ENCODE assay signal across 31 cellular contexts in the genomic region with DNA sequence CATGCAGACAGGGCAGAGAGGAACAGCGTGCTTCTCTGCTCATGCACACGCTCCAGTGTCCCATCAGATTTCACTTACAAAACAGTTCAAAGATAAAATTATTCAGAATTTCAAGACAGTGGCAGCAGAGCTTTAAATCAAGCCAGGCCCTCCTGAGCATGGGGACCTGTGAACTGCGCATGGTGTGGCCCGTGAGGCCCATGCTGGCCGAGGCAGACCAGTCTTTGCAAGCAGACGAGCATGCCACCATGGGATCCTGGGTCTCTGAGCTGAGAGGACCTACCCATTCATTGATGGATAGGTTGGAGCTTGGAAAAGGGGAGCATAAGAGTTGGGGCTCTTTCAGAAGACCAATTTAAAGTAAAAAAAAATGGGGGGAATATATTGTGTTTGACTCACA.
"Had no signal": no experiment of that assay in that cellular context is flagged by ENCODE, and none has a peak within 500 bp of the region (broad histone marks: within the 10 kb centered on the region; RNA-seq: fewer than 3 reads in every experiment).

No MANE protein-coding gene starts in this region.

- H3K27me3 ChIP-seq: ascending aorta, breast epithelium, cardiac muscle cell, esophagus squamous epithelium, gastroesophageal sphincter had no signal

- ATAC-seq: activated CD4-positive, alpha-beta T cell treated with anti-CD3 and anti-CD28 coated beads for 36 hours; activated CD8-positive, alpha-beta memory T cell treated with anti-CD3 and anti-CD28 coated beads, Interleukin-2, amount 10 ng/mL, durations not matched to agents 7 days and 5 days; activated CD8-positive, alpha-beta T cell treated with anti-CD3 and anti-CD28 coated beads, Interleukin-2, amount 10 ng/mL, durations not matched to agents 7 days and 5 days; activated T-cell treated with anti-CD3 and anti-CD28 coated beads, Interleukin-2, amount 50 U/mL, for 4 hours; activated T-helper 17 cell treated with anti-CD3 and anti-CD28 coated beads, Interleukin-2, amount 50 U/mL, for 72 hours; effector memory CD8-positive, alpha-beta T cell; gastroesophageal sphincter; T-helper 17 cell had no signal

- H3K9me3 ChIP-seq: ascending aorta, breast epithelium, esophagus squamous epithelium, gastroesophageal sphincter had no signal

- DNase-seq: activated CD4-positive, alpha-beta memory T cell treated with anti-CD3 and anti-CD28 coated beads for 36 hours; activated CD4-positive, alpha-beta T cell treated with anti-CD3 and anti-CD28 coated beads for 36 hours; activated CD4-positive, alpha-beta T cell treated with anti-CD3 and anti-CD28 coated beads, Interleukin-2, amount 10 ng/mL, durations not matched to agents 24 days and 14 days; activated CD4-positive, CD25-positive, alpha-beta regulatory T cell; activated CD4-positive, CD25-positive, alpha-beta regulatory T cell treated with anti-CD3 and anti-CD28 coated beads, Interleukin-2, amount 50 U/mL, for 72 hours; activated CD8-positive, alpha-beta memory T cell treated with anti-CD3 and anti-CD28 coated beads, Interleukin-2, amount 10 ng/mL, durations not matched to agents 7 days and 5 days; activated CD8-positive, alpha-beta T cell treated with anti-CD3 and anti-CD28 coated beads, Interleukin-2, amount 10 ng/mL, durations not matched to agents 7 days and 5 days; activated effector memory CD4-positive, alpha-beta T cell treated with Interleukin-2 at 50 U/mL for 16 hours; activated gamma-delta T cell treated with Interleukin-2 at 50 U/mL for 16 hours; activated naive CD4-positive, alpha-beta T cell treated with anti-CD3 and anti-CD28 coated beads for 36 hours; activated naive CD8-positive, alpha-beta T cell treated with anti-CD3 and anti-CD28 coated beads, Interleukin-2, amount 10 ng/mL, durations not matched to agents 7 days and 5 days; activated T-cell treated with anti-CD3 and anti-CD28 coated beads, Interleukin-2, amount 50 U/mL, for 4 hours; central memory CD4-positive, alpha-beta T cell; cortex of kidney; dermis blood vessel endothelial cell; effector CD4-positive, alpha-beta T cell; effector memory CD8-positive, alpha-beta T cell; erythroblast; esophagus squamous epithelium; foreskin melanocyte; T-helper 1 cell; T-helper 17 cell; T1000 had no signal

- H3K4me3 ChIP-seq: ascending aorta, breast epithelium, cardiac muscle cell, esophagus squamous epithelium, gastroesophageal sphincter had no signal

- H3K27ac Mint-ChIP-seq: activated CD4-positive, alpha-beta memory T cell treated with anti-CD3 and anti-CD28 coated beads for 36 hours; activated CD4-positive, alpha-beta T cell treated with anti-CD3 and anti-CD28 coated beads for 36 hours; activated CD4-positive, alpha-beta T cell treated with anti-CD3 and anti-CD28 coated beads, Interleukin-2, amount 10 ng/mL, durations not matched to agents 24 days and 14 days; activated CD8-positive, alpha-beta memory T cell treated with anti-CD3 and anti-CD28 coated beads, Interleukin-2, amount 10 ng/mL, durations not matched to agents 7 days and 5 days; activated CD8-positive, alpha-beta T cell treated with anti-CD3 and anti-CD28 coated beads, Interleukin-2, amount 10 ng/mL, durations not matched to agents 7 days and 5 days; activated naive CD4-positive, alpha-beta T cell treated with anti-CD3 and anti-CD28 coated beads for 36 hours; activated naive CD4-positive, alpha-beta T cell treated with anti-CD3 and anti-CD28 coated beads, Interleukin-2, amount 50 U/mL, for 24 hours; activated naive CD8-positive, alpha-beta T cell treated with anti-CD3 and anti-CD28 coated beads, Interleukin-2, amount 10 ng/mL, durations not matched to agents 7 days and 5 days; activated T-helper 17 cell treated with anti-CD3 and anti-CD28 coated beads, Interleukin-2, amount 50 U/mL, for 72 hours; brain; T-helper 2 cell treated with Interferon-gamma antibody and Interleukin-4, amounts not matched to agents 5 μg/mL and 100 μg/mL, for 36 hours had no signal

- H3K4me3 Mint-ChIP-seq: activated CD4-positive, alpha-beta memory T cell treated with anti-CD3 and anti-CD28 coated beads for 36 hours; activated CD4-positive, alpha-beta T cell treated with anti-CD3 and anti-CD28 coated beads for 36 hours; activated CD4-positive, alpha-beta T cell treated with anti-CD3 and anti-CD28 coated beads, Interleukin-2, amount 10 ng/mL, durations not matched to agents 24 days and 14 days; activated CD8-positive, alpha-beta memory T cell treated with anti-CD3 and anti-CD28 coated beads, Interleukin-2, amount 10 ng/mL, durations not matched to agents 7 days and 5 days; activated CD8-positive, alpha-beta T cell treated with anti-CD3 and anti-CD28 coated beads, Interleukin-2, amount 10 ng/mL, durations not matched to agents 7 days and 5 days; activated naive CD4-positive, alpha-beta T cell treated with anti-CD3 and anti-CD28 coated beads for 36 hours; activated naive CD4-positive, alpha-beta T cell treated with anti-CD3 and anti-CD28 coated beads, Interleukin-2, amount 50 U/mL, for 24 hours; activated naive CD8-positive, alpha-beta T cell treated with anti-CD3 and anti-CD28 coated beads, Interleukin-2, amount 10 ng/mL, durations not matched to agents 7 days and 5 days; activated T-cell treated with anti-CD3 and anti-CD28 coated beads, Interleukin-2, amount 50 U/mL, for 4 hours; activated T-helper 17 cell treated with anti-CD3 and anti-CD28 coated beads, Interleukin-2, amount 50 U/mL, for 72 hours; brain; effector memory CD8-positive, alpha-beta T cell; T-helper 17 cell; T-helper 2 cell treated with Interferon-gamma antibody and Interleukin-4, amounts not matched to agents 5 μg/mL and 100 μg/mL, for 36 hours had no signal

- H3K4me1 Mint-ChIP-seq: activated CD4-positive, alpha-beta T cell treated with anti-CD3 and anti-CD28 coated beads for 36 hours; activated CD4-positive, alpha-beta T cell treated with anti-CD3 and anti-CD28 coated beads, Interleukin-2, amount 10 ng/mL, durations not matched to agents 24 days and 14 days; activated CD8-positive, alpha-beta memory T cell treated with anti-CD3 and anti-CD28 coated beads, Interleukin-2, amount 10 ng/mL, durations not matched to agents 7 days and 5 days; activated naive CD4-positive, alpha-beta T cell treated with anti-CD3 and anti-CD28 coated beads, Interleukin-2, amount 50 U/mL, for 24 hours; activated naive CD8-positive, alpha-beta T cell treated with anti-CD3 and anti-CD28 coated beads, Interleukin-2, amount 10 ng/mL, durations not matched to agents 7 days and 5 days; activated T-helper 17 cell treated with anti-CD3 and anti-CD28 coated beads, Interleukin-2, amount 50 U/mL, for 72 hours; brain had no signal

- H3K9me3 Mint-ChIP-seq: activated CD4-positive, alpha-beta memory T cell treated with anti-CD3 and anti-CD28 coated beads for 36 hours; activated CD4-positive, alpha-beta T cell treated with anti-CD3 and anti-CD28 coated beads, Interleukin-2, amount 10 ng/mL, durations not matched to agents 24 days and 14 days; activated naive CD4-positive, alpha-beta T cell treated with anti-CD3 and anti-CD28 coated beads for 36 hours; activated naive CD4-positive, alpha-beta T cell treated with anti-CD3 and anti-CD28 coated beads, Interleukin-2, amount 50 U/mL, for 24 hours; activated naive CD8-positive, alpha-beta T cell treated with anti-CD3 and anti-CD28 coated beads, Interleukin-2, amount 10 ng/mL, durations not matched to agents 7 days and 5 days; activated T-cell treated with anti-CD3 and anti-CD28 coated beads, Interleukin-2, amount 50 U/mL, for 4 hours; activated T-helper 17 cell treated with anti-CD3 and anti-CD28 coated beads, Interleukin-2, amount 50 U/mL, for 72 hours; brain; effector memory CD8-positive, alpha-beta T cell; T-helper 2 cell treated with Interferon-gamma antibody and Interleukin-4, amounts not matched to agents 5 μg/mL and 100 μg/mL, for 36 hours had no signal

- H3K4me1 ChIP-seq: ascending aorta, breast epithelium, esophagus squamous epithelium, gastroesophageal sphincter had no signal

- H3K27ac ChIP-seq: ascending aorta, breast epithelium, cardiac muscle cell, esophagus squamous epithelium, gastroesophageal sphincter had no signal

- H3K36me3 ChIP-seq: breast epithelium, cardiac muscle cell had no signal

- H3K27me3 Mint-ChIP-seq: activated CD4-positive, alpha-beta memory T cell treated with anti-CD3 and anti-CD28 coated beads for 36 hours; activated CD4-positive, alpha-beta T cell treated with anti-CD3 and anti-CD28 coated beads for 36 hours; activated CD4-positive, alpha-beta T cell treated with anti-CD3 and anti-CD28 coated beads, Interleukin-2, amount 10 ng/mL, durations not matched to agents 24 days and 14 days; activated CD8-positive, alpha-beta memory T cell treated with anti-CD3 and anti-CD28 coated beads, Interleukin-2, amount 10 ng/mL, durations not matched to agents 7 days and 5 days; activated naive CD4-positive, alpha-beta T cell treated with anti-CD3 and anti-CD28 coated beads, Interleukin-2, amount 50 U/mL, for 24 hours; activated naive CD8-positive, alpha-beta T cell treated with anti-CD3 and anti-CD28 coated beads, Interleukin-2, amount 10 ng/mL, durations not matched to agents 7 days and 5 days; activated T-helper 17 cell treated with anti-CD3 and anti-CD28 coated beads, Interleukin-2, amount 50 U/mL, for 72 hours; effector memory CD8-positive, alpha-beta T cell; T-helper 17 cell had no signal
